Comparison of ENCODE assay signal across 8 cellular contexts in genomic region chr1:37859507-37860345, GRCh38. TPM values are rescaled to one million over a fixed set of nuclear protein-coding genes. Genes with fewer than 3 reads are reported as not detected.
A peak's percentile ranks its signal among the peaks of the same experiment; 100 is the strongest.
DNase-seq lines count a peak whose midpoint lies in the region; ATAC-seq and TF ChIP-seq lines count a peak whose summit lies in the region.

TSS of gene MTF1 (minus strand) at chr1:37859592. CDS start at chr1:37857658, 1,934 bp downstream.

- H3K4me2 ChIP-seq in SK-N-SH, result peak within 1 kb of the TSS; percentile 95

- CTCF ChIA-PET in GM10248 (lab: Yijun Ruan, JAX), result interaction anchor here (0.7 to 3.1 kb wide), 54 partner anchors 9 to 296 kb away, joined by 3 to 51 read pairs (median 5); partner anchors contain the start of genes C1orf122, GNL2, INPP5B and SF3A3
- CTCF ChIA-PET in SK-N-SH (lab: Yijun Ruan, JAX), result interaction anchor here (0.6 to 3.4 kb wide), 41 partner anchors 9 to 1309 kb away, joined by 3 to 26 read pairs (median 4); partner anchors contain the start of genes C1orf122, MEAF6 and YRDC

- POLR2A ChIA-PET in GM10248 (lab: Yijun Ruan, JAX), result interaction anchor here (0.6 to 1.0 kb wide), 4 partner anchors 52 to 1588 kb away, joined by 3 to 5 read pairs (median 3); partner anchors contain the start of genes C1orf122, CDCA8 and YRDC
- POLR2A ChIA-PET in SK-N-SH (lab: Yijun Ruan, JAX), result interaction anchor here (0.7 to 2.4 kb wide), 7 partner anchors 9 to 295 kb away, joined by 3 to 29 read pairs (median 3); partner anchors contain the start of genes C1orf122 and YRDC

- ATAC-seq in HG02571 (IDR thresholded peaks at IDR 0.05; ENCODE audit: unreplicated experiment), result peak; percentile 89
- peak; percentile 99 for ATAC-seq in omental fat pad (ENCODE audit: low FRiP score)
- peak; percentile 91 for ATAC-seq in thoracic aorta (ENCODE audit: insufficient number of reproducible peaks, low FRiP score, low read depth)

- peaks cover 18% of the 10 kb centered on the region for H3F3A ChIP-seq in SK-N-SH (replicated peaks; ENCODE audit: insufficient read depth)

- DNase-seq in GM10248 (ENCODE audit: extremely low spot score), result peak; percentile 100
- DNase-seq in NCI-H1048 (lab: John Stamatoyannopoulos, UW), result peak; percentile 95
- peak; percentile 98 for DNase-seq in SK-N-SH
- peak; percentile 97 for DNase-seq in activated naive CD4-positive, alpha-beta T cell treated with anti-CD3 and anti-CD28 coated beads, Interleukin-2, amount 50 U/mL, for 16 hours
- peak; percentile 68 for DNase-seq in glomerular endothelial cell (ENCODE audit: extremely low read depth, low read depth, low spot score)
- DNase-seq in omental fat pad (ENCODE audit: low spot score), result peak; percentile 98
- peak; percentile 92 for DNase-seq in thoracic aorta (ENCODE audit: low spot score)

- H3K4me3 ChIP-seq in SK-N-SH (ENCODE audit: low read depth in 2 of 2, low read length in 1 of 2), result peak within 1 kb of the TSS; percentile 91 to 95
- peak within 1 kb of the TSS; percentile 97 for H3K4me3 ChIP-seq in thoracic aorta

- H3K36me3 ChIP-seq in SK-N-SH (replicated peaks in 1 of 2; ENCODE audit: control insufficient read depth in 1 of 2, insufficient read depth in 2 of 2, low read length in 1 of 2) (peaks cover 23 to 35% of the 10 kb centered on the region in 2 experiments), thoracic aorta (peaks cover 18% of the 10 kb centered on the region)

- TF ChIP-seq CTCF in GM10248 (IDR thresholded peaks at IDR 0.05; ENCODE audit: control extremely low read depth, extremely low read depth, low read depth, missing control alignments) (peak; percentile 89), SK-N-SH (IDR thresholded peaks at IDR 0.05) (peak; percentile 90), omental fat pad (IDR thresholded peaks at IDR 0.05) (peak in 2 of 3 donors; percentile 1 to 55), thoracic aorta (IDR thresholded peaks at IDR 0.05) (peak; percentile 94)

- H3K27ac ChIP-seq in SK-N-SH (ENCODE audit: low read depth in 2 of 2, low read length in 1 of 2) (peak within 1 kb of the TSS; percentile 88 to 92), thoracic aorta (peak within 1 kb of the TSS; percentile 85 to 94)

- 0 out of 2 replicates have a peak, but pooled peaks cover 9% of the 10 kb centered on the region for H4K20me1 ChIP-seq in SK-N-SH (ENCODE audit: insufficient read depth)

- peak; percentile 68 for TF ChIP-seq RAD21 in SK-N-SH (IDR thresholded peaks at IDR 0.05; ENCODE audit: low read length)

- H2AFZ ChIP-seq in SK-N-SH (ENCODE audit: low read depth), result peak within 1 kb of the TSS; percentile 82

- no peak for TF ChIP-seq EP300 in SK-N-SH (IDR thresholded peaks at IDR 0.05; ENCODE audit: borderline replicate concordance in 1 of 2, low read depth in 1 of 2, low read length in 1 of 2)

- H3K4me1 ChIP-seq in SK-N-SH (ENCODE audit: control insufficient read depth in 1 of 2, insufficient read depth in 2 of 2, low read depth in 1 of 2, low read length in 1 of 2) (peaks cover 9 to 10% of the 10 kb centered on the region in 2 experiments; a peak in 3 of 4 replicates), thoracic aorta (ENCODE audit: control insufficient read depth in 1 of 2, low read depth in 2 of 2) (peaks cover 12 to 52% of the 10 kb centered on the region in 2 donors)

- under 1% methylated on average over 33 of the region's 61 CpGs for WGBS in SK-N-SH (ENCODE audit: low lambda C conversion rate)

- H3K9me3 ChIP-seq in SK-N-SH, result no peaks in the 10 kb centered on the region
- H3K9me3 ChIP-seq in thoracic aorta, result no peaks in the 10 kb centered on the region

- H3K9ac ChIP-seq in SK-N-SH, result peak within 1 kb of the TSS; percentile 89

- H3K9me2 ChIP-seq in SK-N-SH, result no peaks in the 10 kb centered on the region

- H3K79me2 ChIP-seq in SK-N-SH (ENCODE audit: insufficient read depth), result peaks cover 47% of the 10 kb centered on the region

- H3K27me3 ChIP-seq in SK-N-SH (ENCODE audit: insufficient read depth) (no peaks in the 10 kb centered on the region), thoracic aorta (replicated peaks; ENCODE audit: insufficient read depth) (no peaks in the 10 kb centered on the region)

TF ChIP-seq in SK-N-SH, 30 proteins besides CTCF, POLR2A, EP300 and RAD21:
- peak; percentile 85 for TF ChIP-seq YY1 (IDR thresholded peaks at IDR 0.05; ENCODE audit: low read depth)
- peak; percentile 48; the same call in 1 of the 2 replicates for TF ChIP-seq IRF3 (IDR thresholded peaks at IDR 0.05; ENCODE audit: low read depth, low read length)
- peak; percentile 20; the same call in 1 of the 2 replicates for TF ChIP-seq FOXJ3 (CRISPR knock-in tag; IDR thresholded peaks at IDR 0.05)
- no peak for TF ChIP-seq EZH2phosphoT487 (IDR thresholded peaks at IDR 0.05; ENCODE audit: borderline replicate concordance, low read depth)
- 0 out of 2 replicates have a peak, but pooled peaks have one; percentile 38 for TF ChIP-seq RFX5 (IDR thresholded peaks at IDR 0.05; ENCODE audit: low read length)
- peak; percentile 75 for TF ChIP-seq ELF1 (IDR thresholded peaks at IDR 0.05)
- TF ChIP-seq CHD2 (IDR thresholded peaks at IDR 0.05; ENCODE audit: low read length, partially characterized antibody), result peak; percentile 77
- TF ChIP-seq GABPA (IDR thresholded peaks at IDR 0.05; ENCODE audit: low read depth), result peak; percentile 98
- TF ChIP-seq SIN3A (IDR thresholded peaks at IDR 0.05; ENCODE audit: borderline replicate concordance, low read depth, low read length), result peak; percentile 53; the same call in 1 of the 2 replicates
- TF ChIP-seq NRF1 (IDR thresholded peaks at IDR 0.05; ENCODE audit: low read depth, low read length), result peak; percentile 43; the same call in 1 of the 2 replicates
- peak; percentile 74; the same call in 1 of the 2 replicates for TF ChIP-seq TAF1 (IDR thresholded peaks at IDR 0.05; ENCODE audit: borderline replicate concordance, low read depth, low read length)
- TF ChIP-seq MAX (IDR thresholded peaks at IDR 0.05; ENCODE audit: low read depth), result peak; percentile 92
- no peak for TF ChIP-seq TEAD4 (IDR thresholded peaks at IDR 0.05; ENCODE audit: borderline replicate concordance, insufficient read depth)
- TF ChIP-seq SMC3 (IDR thresholded peaks at IDR 0.05; ENCODE audit: low read depth, low read length), result peak; percentile 51
- TF ChIP-seq PBX3 (IDR thresholded peaks at IDR 0.05), result peak; percentile 19; the same call in 1 of the 2 replicates
- peak; percentile 92 for TF ChIP-seq MXI1 (IDR thresholded peaks at IDR 0.05; ENCODE audit: low read depth, low read length)
- TF ChIP-seq, protein P1, sequence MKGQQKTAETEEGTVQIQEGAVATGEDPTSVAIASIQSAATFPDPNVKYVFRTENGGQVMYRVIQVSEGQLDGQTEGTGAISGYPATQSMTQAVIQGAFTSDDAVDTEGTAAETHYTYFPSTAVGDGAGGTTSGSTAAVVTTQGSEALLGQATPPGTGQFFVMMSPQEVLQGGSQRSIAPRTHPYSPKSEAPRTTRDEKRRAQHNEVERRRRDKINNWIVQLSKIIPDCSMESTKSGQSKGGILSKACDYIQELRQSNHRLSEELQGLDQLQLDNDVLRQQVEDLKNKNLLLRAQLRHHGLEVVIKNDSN (IDR thresholded peaks at IDR 0.05; ENCODE audit: borderline replicate concordance, low read depth), result peak; percentile 47; the same call in 1 of the 2 replicates
- TF ChIP-seq POLR2AphosphoS5 (IDR thresholded peaks at IDR 0.05; ENCODE audit: low read depth, low read length), result peak; percentile 92
- no peak for TF ChIP-seq TCF12 (IDR thresholded peaks at IDR 0.05)
- TF ChIP-seq USF2 (IDR thresholded peaks at IDR 0.05; ENCODE audit: borderline replicate concordance, low read depth, low read length), result no peak

RNA-seq across cellular contexts. Expression of gene MTF1, which starts in this region (rescaled TPM):
- 5.0 and 7.4 TPM in 2 replicates for polyA plus RNA-seq in SK-N-SH (2012; rRNA removed)
- polyA plus RNA-seq in SK-N-SH (2012; cell fraction: cytosol; rRNA removed), result 4.6 and 5.5 TPM in 2 replicates
- polyA plus RNA-seq in SK-N-SH (2012; cell fraction: nucleus; rRNA removed), result 5.2 and 8.9 TPM in 2 replicates
- 3.7 and 6.2 TPM in 2 replicates for total RNA-seq in glomerular endothelial cell
- 1 to 10 TPM; 6.0 to 9.0 (median 7.2) TPM for total RNA-seq in omental fat pad
- total RNA-seq in thoracic aorta, result 1 to 10 TPM; 4.5 to 9.3 TPM

Comparison
In these comparisons a context has a peak if more than half of its experiments do, and no peak if none do; other contexts are left out.
1. Peak in every context shown above with its lines: DNase-seq, ATAC-seq, H3K4me3 ChIP-seq and H3K27ac ChIP-seq.
2. CTCF ChIP-seq: peak in every context shown above with its lines; median percentile 94 in thoracic aorta; 90 in SK-N-SH; 89 in GM10248; 28 in omental fat pad.